Comparison of ENCODE assay signal across 16 cellular contexts in the genomic region with DNA sequence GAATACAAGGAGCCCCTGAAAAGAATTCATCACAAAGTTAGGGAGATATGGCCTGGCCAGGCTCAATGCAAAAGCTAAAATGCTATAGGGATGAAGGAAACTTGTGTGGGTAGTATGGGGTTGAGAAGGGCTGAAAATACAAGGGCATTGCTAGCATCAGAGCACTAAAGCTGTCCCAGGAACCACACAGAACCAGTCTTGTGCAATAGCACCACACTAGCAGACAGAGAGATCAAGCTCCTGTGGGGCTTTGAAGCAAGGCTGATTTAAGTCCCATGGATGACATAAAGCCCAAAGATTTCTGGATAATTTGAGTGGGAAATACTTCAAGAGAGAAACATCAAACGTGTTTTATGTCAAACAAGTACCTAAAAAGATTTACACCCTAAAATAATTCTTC.
DNase-seq lines count a peak whose midpoint lies in the region; ATAC-seq and TF ChIP-seq lines count a peak whose summit lies in the region.
"Had no signal": no experiment of that assay in that cellular context is flagged by ENCODE, and none has a peak within 500 bp of the region (broad histone marks: within the 10 kb centered on the region; RNA-seq: fewer than 3 reads in every experiment).

No MANE protein-coding gene starts in this region.

- no peak for TF ChIP-seq CTCF in OCI-LY1 (IDR thresholded peaks at IDR 0.05; ENCODE audit: low read length)

- H3K4me3 Mint-ChIP-seq in activated naive CD8-positive, alpha-beta T cell = no peak overlapping the region
- H3K4me3 Mint-ChIP-seq in activated naive CD8-positive, alpha-beta T cell treated with anti-CD3 and anti-CD28 coated beads, Interleukin-2, amount 50 U/mL, for 24 hours = no peak overlapping the region
- peak overlapping the region in 2 of 5 donors; percentile 1 to 18 for H3K4me3 Mint-ChIP-seq in immature natural killer cell
- no peak overlapping the region for H3K4me3 Mint-ChIP-seq in stimulated activated naive B cell treated with anti-CD40 and anti-IgM and Interleukin-4, amounts not matched to agents 10 μg/mL and 1 μg/mL and 100 μg/mL, for 72 hours

- H3K27ac Mint-ChIP-seq in activated naive CD8-positive, alpha-beta T cell = peak overlapping the region; percentile 41
- no peak overlapping the region for H3K27ac Mint-ChIP-seq in activated naive CD8-positive, alpha-beta T cell treated with anti-CD3 and anti-CD28 coated beads, Interleukin-2, amount 50 U/mL, for 24 hours
- H3K27ac Mint-ChIP-seq in immature natural killer cell = peak overlapping the region; percentile 65 to 94 (median 82)
- peak overlapping the region; percentile 44 for H3K27ac Mint-ChIP-seq in stimulated activated naive B cell treated with anti-CD40 and anti-IgM and Interleukin-4, amounts not matched to agents 10 μg/mL and 1 μg/mL and 100 μg/mL, for 72 hours

- H3K27me3 Mint-ChIP-seq in activated naive CD8-positive, alpha-beta T cell = no peaks in the 10 kb centered on the region
- no peaks in the 10 kb centered on the region for H3K27me3 Mint-ChIP-seq in activated naive CD8-positive, alpha-beta T cell treated with anti-CD3 and anti-CD28 coated beads, Interleukin-2, amount 50 U/mL, for 24 hours
- peaks cover 2 to 6% (median 2%) of the 10 kb centered on the region in 3 donors for H3K27me3 Mint-ChIP-seq in immature natural killer cell (ENCODE audit: low read depth in 3 of 3)
- H3K27me3 Mint-ChIP-seq in stimulated activated naive B cell treated with anti-CD40 and anti-IgM and Interleukin-4, amounts not matched to agents 10 μg/mL and 1 μg/mL and 100 μg/mL, for 72 hours = no peaks in the 10 kb centered on the region

- H3K4me1 ChIP-seq in OCI-LY1 (ENCODE audit: insufficient read depth, low read length, severe bottlenecking) = peaks cover 87% of the 10 kb centered on the region

- no peaks in the 10 kb centered on the region for H3K27me3 ChIP-seq in OCI-LY1 (ENCODE audit: insufficient read depth, low read length)

- peaks cover 36% of the 10 kb centered on the region for H3K4me1 Mint-ChIP-seq in activated naive CD8-positive, alpha-beta T cell (ENCODE audit: low read depth)
- H3K4me1 Mint-ChIP-seq in activated naive CD8-positive, alpha-beta T cell treated with anti-CD3 and anti-CD28 coated beads, Interleukin-2, amount 50 U/mL, for 24 hours = peaks cover 41% of the 10 kb centered on the region
- H3K4me1 Mint-ChIP-seq in immature natural killer cell = peaks cover 92 to 100% of the 10 kb centered on the region in 2 donors
- H3K4me1 Mint-ChIP-seq in stimulated activated naive B cell treated with anti-CD40 and anti-IgM and Interleukin-4, amounts not matched to agents 10 μg/mL and 1 μg/mL and 100 μg/mL, for 72 hours = peaks cover 51 to 87% of the 10 kb centered on the region in 2 donors

- peak overlapping the region; percentile 70 for H3K27ac ChIP-seq in OCI-LY1 (ENCODE audit: low read depth, low read length, poor library complexity, severe bottlenecking)

- peaks cover 17% of the 10 kb centered on the region for H3K36me3 Mint-ChIP-seq in activated naive CD8-positive, alpha-beta T cell
- peaks cover 14% of the 10 kb centered on the region for H3K36me3 Mint-ChIP-seq in activated naive CD8-positive, alpha-beta T cell treated with anti-CD3 and anti-CD28 coated beads, Interleukin-2, amount 50 U/mL, for 24 hours (ENCODE audit: low read depth)
- peaks cover 0 to 12% (median 10%) of the 10 kb centered on the region in 3 donors for H3K36me3 Mint-ChIP-seq in immature natural killer cell
- H3K36me3 Mint-ChIP-seq in stimulated activated naive B cell treated with anti-CD40 and anti-IgM and Interleukin-4, amounts not matched to agents 10 μg/mL and 1 μg/mL and 100 μg/mL, for 72 hours = peaks cover 6 to 10% of the 10 kb centered on the region in 2 donors

- no peaks in the 10 kb centered on the region for H4K20me1 ChIP-seq in OCI-LY1 (ENCODE audit: insufficient read depth, low read length)

- H3K36me3 ChIP-seq in OCI-LY1 (ENCODE audit: insufficient read depth, low read length) = no peaks in the 10 kb centered on the region

- ATAC-seq in activated naive CD8-positive, alpha-beta T cell treated with anti-CD3 and anti-CD28 coated beads, Interleukin-2, amount 50 U/mL, for 24 hours = no peak
- ATAC-seq in stimulated activated naive B cell treated with anti-CD40 and anti-IgM and Interleukin-4, amounts not matched to agents 10 μg/mL and 1 μg/mL and 100 μg/mL, for 72 hours (replicated peaks) = no peak
- no peak for ATAC-seq in activated CD4-positive, CD25-positive, alpha-beta regulatory T cell treated with anti-CD3 and anti-CD28 coated beads, Interleukin-2, amount 50 U/mL, for 24 hours

- no peak for DNase-seq in activated naive CD8-positive, alpha-beta T cell treated with anti-CD3 and anti-CD28 coated beads, Interleukin-2, amount 50 U/mL, for 24 hours
- no peak for DNase-seq in immature natural killer cell
- no peak for DNase-seq in stimulated activated naive B cell treated with anti-CD40 and anti-IgM and Interleukin-4, amounts not matched to agents 10 μg/mL and 1 μg/mL and 100 μg/mL, for 72 hours
- DNase-seq in hepatic stellate cell (ENCODE audit: low spot score) = no peak
- no peak for DNase-seq in NCI-H2107 treated with DMSO at 0.1 percent for 48 hours (lab: John Stamatoyannopoulos, UW; ENCODE audit: unreplicated experiment)
- DNase-seq: 8988T, C1 segment of cervical spinal cord, COR-L47, HCEC 1CT, KBM-7, NCI-H187 treated with DMSO at 0.1 percent for 48 hours, NCI-H510A, SIG-M5 had no signal

- no peak overlapping the region for H2AFZ ChIP-seq in OCI-LY1 (ENCODE audit: low read length)

- H3K9me3 Mint-ChIP-seq in activated naive CD8-positive, alpha-beta T cell (ENCODE audit: low read depth) = peaks cover 6% of the 10 kb centered on the region
- peaks cover 10% of the 10 kb centered on the region for H3K9me3 Mint-ChIP-seq in activated naive CD8-positive, alpha-beta T cell treated with anti-CD3 and anti-CD28 coated beads, Interleukin-2, amount 50 U/mL, for 24 hours
- peaks cover 0 to 2% (median 0%) of the 10 kb centered on the region in 6 donors for H3K9me3 Mint-ChIP-seq in immature natural killer cell
- H3K9me3 Mint-ChIP-seq in stimulated activated naive B cell treated with anti-CD40 and anti-IgM and Interleukin-4, amounts not matched to agents 10 μg/mL and 1 μg/mL and 100 μg/mL, for 72 hours = peaks cover 0 to 2% of the 10 kb centered on the region in 2 donors

- H3F3A ChIP-seq in OCI-LY1 (ENCODE audit: insufficient read depth, low read length) = no peaks in the 10 kb centered on the region

- H3K79me2 ChIP-seq in OCI-LY1 (ENCODE audit: insufficient read depth, low read length) = no peaks in the 10 kb centered on the region

- H3K9me2 ChIP-seq in OCI-LY1 (ENCODE audit: low read depth, low read length) = no peaks in the 10 kb centered on the region

- H3K9ac ChIP-seq in OCI-LY1 (ENCODE audit: low read length) = peak overlapping the region; percentile 25; the same call in 1 of the 2 replicates

- H3K4me3 ChIP-seq in OCI-LY1 (ENCODE audit: low read depth, low read length, poor library complexity, severe bottlenecking) = no peak overlapping the region

- H3K9me3 ChIP-seq in OCI-LY1 (ENCODE audit: low read length) = no peaks in the 10 kb centered on the region

- no peak overlapping the region for H3K4me2 ChIP-seq in OCI-LY1 (ENCODE audit: low read length)
